ENCODE assay signal across 1 cellular context in genomic region chr1:242097283-242097682, GRCh38.
TF ChIP-seq lines count a peak whose summit lies in the region.
"Not testable (repeated sequence)": the region's sequence is repeated elsewhere in the genome, so short reads cannot be mapped to it uniquely, and the experiment has no call there.

No MANE protein-coding gene starts in this region.

- POLR2A ChIA-PET in HEK293 (lab: Yijun Ruan, JAX), result not testable (repeated sequence)

- not testable (repeated sequence) for H3K4me1 ChIP-seq in HEK293 (ENCODE audit: control insufficient read depth, insufficient read depth, low read length)

- not testable (repeated sequence) for H3K36me3 ChIP-seq in HEK293 (ENCODE audit: control insufficient read depth in 2 of 2, insufficient read depth in 1 of 2, low read length in 2 of 2)

- not testable (repeated sequence) for H3K4me3 ChIP-seq in HEK293 (ENCODE audit: low read depth, low read length)

- CTCF ChIA-PET in HEK293 (lab: Yijun Ruan, JAX), result not testable (repeated sequence)

- TF ChIP-seq CTCF in HEK293 (tag by site-specific recombination; IDR thresholded peaks at IDR 0.05), result not testable (repeated sequence)

- not testable (repeated sequence) for H3K27ac ChIP-seq in HEK293 (ENCODE audit: extremely low read depth, low read depth, low read length)

- H3K9me3 ChIP-seq in HEK293 (ENCODE audit: control insufficient read depth, insufficient read depth, low read depth, low read length), result not testable (repeated sequence)

TF ChIP-seq in HEK293, 187 proteins besides CTCF, POLR2A, EP300 and RAD21:
- peak; percentile 88 for TF ChIP-seq SCRT1 (tag by site-specific recombination; IDR thresholded peaks at IDR 0.05; ENCODE audit: borderline replicate concordance)
- TF ChIP-seq SCRT2 (tag by site-specific recombination; IDR thresholded peaks at IDR 0.05), result peak; percentile 83
